2 cellular contexts compared by ENCODE assay signal in genomic region chr20:59576216-59576953, GRCh38.
TF ChIP-seq lines count a peak whose summit lies in the region.

No MANE protein-coding gene starts in this region.

TF ChIP-seq in SK-N-SH, 30 proteins besides CTCF, POLR2A, EP300 and RAD21 (continued from another document):
- TF ChIP-seq REST (IDR thresholded peaks at IDR 0.05; ENCODE audit: low read depth, low read length): no peak
- TF ChIP-seq GATA2 (CRISPR knock-in tag; IDR thresholded peaks at IDR 0.05): no peak
- TF ChIP-seq YY1 (IDR thresholded peaks at IDR 0.05; ENCODE audit: low read depth): no peak
- TF ChIP-seq ELF1 (IDR thresholded peaks at IDR 0.05): no peak
- no peak for TF ChIP-seq TAF1 (IDR thresholded peaks at IDR 0.05; ENCODE audit: borderline replicate concordance, low read depth, low read length)
- no peak for TF ChIP-seq EZH2phosphoT487 (IDR thresholded peaks at IDR 0.05; ENCODE audit: borderline replicate concordance, low read depth)
- TF ChIP-seq POLR2AphosphoS5 (IDR thresholded peaks at IDR 0.05; ENCODE audit: low read depth, low read length): no peak
- TF ChIP-seq TEAD4 (IDR thresholded peaks at IDR 0.05; ENCODE audit: borderline replicate concordance, insufficient read depth): no peak
- TF ChIP-seq FOXM1 (IDR thresholded peaks at IDR 0.05; ENCODE audit: low read depth): no peak
- no peak for TF ChIP-seq TCF12 (IDR thresholded peaks at IDR 0.05)
- TF ChIP-seq USF1 (IDR thresholded peaks at IDR 0.05; ENCODE audit: borderline replicate concordance, low read depth): no peak
- TF ChIP-seq, protein P1, sequence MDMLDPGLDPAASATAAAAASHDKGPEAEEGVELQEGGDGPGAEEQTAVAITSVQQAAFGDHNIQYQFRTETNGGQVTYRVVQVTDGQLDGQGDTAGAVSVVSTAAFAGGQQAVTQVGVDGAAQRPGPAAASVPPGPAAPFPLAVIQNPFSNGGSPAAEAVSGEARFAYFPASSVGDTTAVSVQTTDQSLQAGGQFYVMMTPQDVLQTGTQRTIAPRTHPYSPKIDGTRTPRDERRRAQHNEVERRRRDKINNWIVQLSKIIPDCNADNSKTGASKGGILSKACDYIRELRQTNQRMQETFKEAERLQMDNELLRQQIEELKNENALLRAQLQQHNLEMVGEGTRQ (IDR thresholded peaks at IDR 0.05; ENCODE audit: borderline replicate concordance, low read depth, low read length): no peak

TF ChIP-seq in SK-N-SH treated with all-trans-retinoic acid at 6 μM for 48 hours, 23 proteins besides CTCF, POLR2A, EP300 and RAD21 (continued from another document):
- TF ChIP-seq ESRRG (CRISPR knock-in tag; IDR thresholded peaks at IDR 0.05): no peak
- no peak for TF ChIP-seq ZNF565 (CRISPR knock-in tag; conservative IDR thresholded peaks at IDR 0.05; ENCODE audit: low read depth)
- no peak for TF ChIP-seq ZNF70 (CRISPR knock-in tag; IDR thresholded peaks at IDR 0.05)
- no peak for TF ChIP-seq GLIS3 (CRISPR knock-in tag; IDR thresholded peaks at IDR 0.05)
- no peak for TF ChIP-seq ZC3H10 (CRISPR knock-in tag; IDR thresholded peaks at IDR 0.05)
- TF ChIP-seq, protein P2, sequence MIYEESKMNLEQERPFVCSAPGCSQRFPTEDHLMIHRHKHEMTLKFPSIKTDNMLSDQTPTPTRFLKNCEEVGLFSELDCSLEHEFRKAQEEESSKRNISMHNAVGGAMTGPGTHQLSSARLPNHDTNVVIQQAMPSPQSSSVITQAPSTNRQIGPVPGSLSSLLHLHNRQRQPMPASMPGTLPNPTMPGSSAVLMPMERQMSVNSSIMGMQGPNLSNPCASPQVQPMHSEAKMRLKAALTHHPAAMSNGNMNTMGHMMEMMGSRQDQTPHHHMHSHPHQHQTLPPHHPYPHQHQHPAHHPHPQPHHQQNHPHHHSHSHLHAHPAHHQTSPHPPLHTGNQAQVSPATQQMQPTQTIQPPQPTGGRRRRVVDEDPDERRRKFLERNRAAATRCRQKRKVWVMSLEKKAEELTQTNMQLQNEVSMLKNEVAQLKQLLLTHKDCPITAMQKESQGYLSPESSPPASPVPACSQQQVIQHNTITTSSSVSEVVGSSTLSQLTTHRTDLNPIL (CRISPR knock-in tag; IDR thresholded peaks at IDR 0.05; ENCODE audit: low read depth): no peak
- TF ChIP-seq, protein P3, sequence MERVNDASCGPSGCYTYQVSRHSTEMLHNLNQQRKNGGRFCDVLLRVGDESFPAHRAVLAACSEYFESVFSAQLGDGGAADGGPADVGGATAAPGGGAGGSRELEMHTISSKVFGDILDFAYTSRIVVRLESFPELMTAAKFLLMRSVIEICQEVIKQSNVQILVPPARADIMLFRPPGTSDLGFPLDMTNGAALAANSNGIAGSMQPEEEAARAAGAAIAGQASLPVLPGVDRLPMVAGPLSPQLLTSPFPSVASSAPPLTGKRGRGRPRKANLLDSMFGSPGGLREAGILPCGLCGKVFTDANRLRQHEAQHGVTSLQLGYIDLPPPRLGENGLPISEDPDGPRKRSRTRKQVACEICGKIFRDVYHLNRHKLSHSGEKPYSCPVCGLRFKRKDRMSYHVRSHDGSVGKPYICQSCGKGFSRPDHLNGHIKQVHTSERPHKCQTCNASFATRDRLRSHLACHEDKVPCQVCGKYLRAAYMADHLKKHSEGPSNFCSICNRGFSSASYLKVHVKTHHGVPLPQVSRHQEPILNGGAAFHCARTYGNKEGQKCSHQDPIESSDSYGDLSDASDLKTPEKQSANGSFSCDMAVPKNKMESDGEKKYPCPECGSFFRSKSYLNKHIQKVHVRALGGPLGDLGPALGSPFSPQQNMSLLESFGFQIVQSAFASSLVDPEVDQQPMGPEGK (CRISPR knock-in tag; IDR thresholded peaks at IDR 0.05; ENCODE audit: borderline replicate concordance): no peak
- no peak for TF ChIP-seq ZFP3 (CRISPR knock-in tag; IDR thresholded peaks at IDR 0.05)
- no peak for TF ChIP-seq SNAI2 (CRISPR knock-in tag; IDR thresholded peaks at IDR 0.05)
- no peak for TF ChIP-seq OSR1 (CRISPR knock-in tag; IDR thresholded peaks at IDR 0.05)
- TF ChIP-seq ISL1 (CRISPR knock-in tag; IDR thresholded peaks at IDR 0.05): no peak
